Comparison of ENCODE assay signal across 2 cellular contexts in the genomic region with DNA sequence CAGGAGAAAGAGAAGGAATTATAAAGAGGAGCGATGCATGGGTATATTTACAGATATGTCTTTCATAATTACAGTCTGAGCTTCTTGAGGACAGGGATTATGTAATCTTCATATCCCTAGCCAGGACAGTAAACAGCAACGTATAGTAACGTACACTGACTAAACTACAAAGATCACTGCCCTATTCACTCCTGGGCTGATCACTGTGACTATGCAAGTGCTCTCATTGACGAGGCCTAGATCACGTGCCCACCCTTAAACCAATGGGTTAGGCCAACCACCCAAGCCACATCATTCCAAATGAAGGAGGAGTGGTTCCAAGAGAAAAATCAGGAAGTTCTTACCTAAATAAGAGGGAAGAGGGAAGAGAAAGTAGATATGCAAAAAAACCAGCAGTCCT.
TF ChIP-seq lines count a peak whose summit lies in the region.

No MANE protein-coding gene starts in this region.

TF ChIP-seq in GM23338, 12 proteins besides CTCF, POLR2A, EP300 and RAD21 (continued from another document):
- no peak for TF ChIP-seq ZNF331 (CRISPR knock-in tag; IDR thresholded peaks at IDR 0.05; ENCODE audit: low read depth)
- TF ChIP-seq EZH2 (IDR thresholded peaks at IDR 0.05; ENCODE audit: low read depth, unreplicated experiment), result no peak

TF ChIP-seq in K562, 482 proteins besides CTCF, POLR2A, EP300 and RAD21 (continued from another document and continues in another):
- TF ChIP-seq, protein P1, sequence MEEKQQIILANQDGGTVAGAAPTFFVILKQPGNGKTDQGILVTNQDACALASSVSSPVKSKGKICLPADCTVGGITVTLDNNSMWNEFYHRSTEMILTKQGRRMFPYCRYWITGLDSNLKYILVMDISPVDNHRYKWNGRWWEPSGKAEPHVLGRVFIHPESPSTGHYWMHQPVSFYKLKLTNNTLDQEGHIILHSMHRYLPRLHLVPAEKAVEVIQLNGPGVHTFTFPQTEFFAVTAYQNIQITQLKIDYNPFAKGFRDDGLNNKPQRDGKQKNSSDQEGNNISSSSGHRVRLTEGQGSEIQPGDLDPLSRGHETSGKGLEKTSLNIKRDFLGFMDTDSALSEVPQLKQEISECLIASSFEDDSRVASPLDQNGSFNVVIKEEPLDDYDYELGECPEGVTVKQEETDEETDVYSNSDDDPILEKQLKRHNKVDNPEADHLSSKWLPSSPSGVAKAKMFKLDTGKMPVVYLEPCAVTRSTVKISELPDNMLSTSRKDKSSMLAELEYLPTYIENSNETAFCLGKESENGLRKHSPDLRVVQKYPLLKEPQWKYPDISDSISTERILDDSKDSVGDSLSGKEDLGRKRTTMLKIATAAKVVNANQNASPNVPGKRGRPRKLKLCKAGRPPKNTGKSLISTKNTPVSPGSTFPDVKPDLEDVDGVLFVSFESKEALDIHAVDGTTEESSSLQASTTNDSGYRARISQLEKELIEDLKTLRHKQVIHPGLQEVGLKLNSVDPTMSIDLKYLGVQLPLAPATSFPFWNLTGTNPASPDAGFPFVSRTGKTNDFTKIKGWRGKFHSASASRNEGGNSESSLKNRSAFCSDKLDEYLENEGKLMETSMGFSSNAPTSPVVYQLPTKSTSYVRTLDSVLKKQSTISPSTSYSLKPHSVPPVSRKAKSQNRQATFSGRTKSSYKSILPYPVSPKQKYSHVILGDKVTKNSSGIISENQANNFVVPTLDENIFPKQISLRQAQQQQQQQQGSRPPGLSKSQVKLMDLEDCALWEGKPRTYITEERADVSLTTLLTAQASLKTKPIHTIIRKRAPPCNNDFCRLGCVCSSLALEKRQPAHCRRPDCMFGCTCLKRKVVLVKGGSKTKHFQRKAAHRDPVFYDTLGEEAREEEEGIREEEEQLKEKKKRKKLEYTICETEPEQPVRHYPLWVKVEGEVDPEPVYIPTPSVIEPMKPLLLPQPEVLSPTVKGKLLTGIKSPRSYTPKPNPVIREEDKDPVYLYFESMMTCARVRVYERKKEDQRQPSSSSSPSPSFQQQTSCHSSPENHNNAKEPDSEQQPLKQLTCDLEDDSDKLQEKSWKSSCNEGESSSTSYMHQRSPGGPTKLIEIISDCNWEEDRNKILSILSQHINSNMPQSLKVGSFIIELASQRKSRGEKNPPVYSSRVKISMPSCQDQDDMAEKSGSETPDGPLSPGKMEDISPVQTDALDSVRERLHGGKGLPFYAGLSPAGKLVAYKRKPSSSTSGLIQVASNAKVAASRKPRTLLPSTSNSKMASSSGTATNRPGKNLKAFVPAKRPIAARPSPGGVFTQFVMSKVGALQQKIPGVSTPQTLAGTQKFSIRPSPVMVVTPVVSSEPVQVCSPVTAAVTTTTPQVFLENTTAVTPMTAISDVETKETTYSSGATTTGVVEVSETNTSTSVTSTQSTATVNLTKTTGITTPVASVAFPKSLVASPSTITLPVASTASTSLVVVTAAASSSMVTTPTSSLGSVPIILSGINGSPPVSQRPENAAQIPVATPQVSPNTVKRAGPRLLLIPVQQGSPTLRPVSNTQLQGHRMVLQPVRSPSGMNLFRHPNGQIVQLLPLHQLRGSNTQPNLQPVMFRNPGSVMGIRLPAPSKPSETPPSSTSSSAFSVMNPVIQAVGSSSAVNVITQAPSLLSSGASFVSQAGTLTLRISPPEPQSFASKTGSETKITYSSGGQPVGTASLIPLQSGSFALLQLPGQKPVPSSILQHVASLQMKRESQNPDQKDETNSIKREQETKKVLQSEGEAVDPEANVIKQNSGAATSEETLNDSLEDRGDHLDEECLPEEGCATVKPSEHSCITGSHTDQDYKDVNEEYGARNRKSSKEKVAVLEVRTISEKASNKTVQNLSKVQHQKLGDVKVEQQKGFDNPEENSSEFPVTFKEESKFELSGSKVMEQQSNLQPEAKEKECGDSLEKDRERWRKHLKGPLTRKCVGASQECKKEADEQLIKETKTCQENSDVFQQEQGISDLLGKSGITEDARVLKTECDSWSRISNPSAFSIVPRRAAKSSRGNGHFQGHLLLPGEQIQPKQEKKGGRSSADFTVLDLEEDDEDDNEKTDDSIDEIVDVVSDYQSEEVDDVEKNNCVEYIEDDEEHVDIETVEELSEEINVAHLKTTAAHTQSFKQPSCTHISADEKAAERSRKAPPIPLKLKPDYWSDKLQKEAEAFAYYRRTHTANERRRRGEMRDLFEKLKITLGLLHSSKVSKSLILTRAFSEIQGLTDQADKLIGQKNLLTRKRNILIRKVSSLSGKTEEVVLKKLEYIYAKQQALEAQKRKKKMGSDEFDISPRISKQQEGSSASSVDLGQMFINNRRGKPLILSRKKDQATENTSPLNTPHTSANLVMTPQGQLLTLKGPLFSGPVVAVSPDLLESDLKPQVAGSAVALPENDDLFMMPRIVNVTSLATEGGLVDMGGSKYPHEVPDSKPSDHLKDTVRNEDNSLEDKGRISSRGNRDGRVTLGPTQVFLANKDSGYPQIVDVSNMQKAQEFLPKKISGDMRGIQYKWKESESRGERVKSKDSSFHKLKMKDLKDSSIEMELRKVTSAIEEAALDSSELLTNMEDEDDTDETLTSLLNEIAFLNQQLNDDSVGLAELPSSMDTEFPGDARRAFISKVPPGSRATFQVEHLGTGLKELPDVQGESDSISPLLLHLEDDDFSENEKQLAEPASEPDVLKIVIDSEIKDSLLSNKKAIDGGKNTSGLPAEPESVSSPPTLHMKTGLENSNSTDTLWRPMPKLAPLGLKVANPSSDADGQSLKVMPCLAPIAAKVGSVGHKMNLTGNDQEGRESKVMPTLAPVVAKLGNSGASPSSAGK (IDR thresholded peaks at IDR 0.05), result peak; percentile 44
- TF ChIP-seq FOXK1 (CRISPR knock-in tag; IDR thresholded peaks at IDR 0.05; ENCODE audit: borderline replicate concordance), result no peak
- peak; percentile 18; the same call in 1 of the 2 replicates for TF ChIP-seq CXXC5 (CRISPR knock-in tag; IDR thresholded peaks at IDR 0.05)
- TF ChIP-seq, protein P2, sequence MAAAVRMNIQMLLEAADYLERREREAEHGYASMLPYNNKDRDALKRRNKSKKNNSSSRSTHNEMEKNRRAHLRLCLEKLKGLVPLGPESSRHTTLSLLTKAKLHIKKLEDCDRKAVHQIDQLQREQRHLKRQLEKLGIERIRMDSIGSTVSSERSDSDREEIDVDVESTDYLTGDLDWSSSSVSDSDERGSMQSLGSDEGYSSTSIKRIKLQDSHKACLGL (CRISPR knock-in tag; IDR thresholded peaks at IDR 0.05; ENCODE audit: borderline replicate concordance, poor library complexity, severe bottlenecking), result no peak
- peak; percentile 50; the same call in 1 of the 2 replicates for TF ChIP-seq L3MBTL2 (IDR thresholded peaks at IDR 0.05)
- TF ChIP-seq, protein P3, sequence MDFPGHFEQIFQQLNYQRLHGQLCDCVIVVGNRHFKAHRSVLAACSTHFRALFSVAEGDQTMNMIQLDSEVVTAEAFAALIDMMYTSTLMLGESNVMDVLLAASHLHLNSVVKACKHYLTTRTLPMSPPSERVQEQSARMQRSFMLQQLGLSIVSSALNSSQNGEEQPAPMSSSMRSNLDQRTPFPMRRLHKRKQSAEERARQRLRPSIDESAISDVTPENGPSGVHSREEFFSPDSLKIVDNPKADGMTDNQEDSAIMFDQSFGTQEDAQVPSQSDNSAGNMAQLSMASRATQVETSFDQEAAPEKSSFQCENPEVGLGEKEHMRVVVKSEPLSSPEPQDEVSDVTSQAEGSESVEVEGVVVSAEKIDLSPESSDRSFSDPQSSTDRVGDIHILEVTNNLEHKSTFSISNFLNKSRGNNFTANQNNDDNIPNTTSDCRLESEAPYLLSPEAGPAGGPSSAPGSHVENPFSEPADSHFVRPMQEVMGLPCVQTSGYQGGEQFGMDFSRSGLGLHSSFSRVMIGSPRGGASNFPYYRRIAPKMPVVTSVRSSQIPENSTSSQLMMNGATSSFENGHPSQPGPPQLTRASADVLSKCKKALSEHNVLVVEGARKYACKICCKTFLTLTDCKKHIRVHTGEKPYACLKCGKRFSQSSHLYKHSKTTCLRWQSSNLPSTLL (IDR thresholded peaks at IDR 0.05), result no peak
- no peak for TF ChIP-seq ZZZ3 (IDR thresholded peaks at IDR 0.05)
- no peak for TF ChIP-seq FIP1L1 (IDR thresholded peaks at IDR 0.05; ENCODE audit: low read depth, low read length, poor library complexity, severe bottlenecking)
- 0 out of 2 replicates have a peak, but pooled peaks have one; percentile 36 for TF ChIP-seq BACH1 (tag; IDR thresholded peaks at IDR 0.05)
- TF ChIP-seq ARNT (IDR thresholded peaks at IDR 0.05), result no peak
- TF ChIP-seq, protein P4, sequence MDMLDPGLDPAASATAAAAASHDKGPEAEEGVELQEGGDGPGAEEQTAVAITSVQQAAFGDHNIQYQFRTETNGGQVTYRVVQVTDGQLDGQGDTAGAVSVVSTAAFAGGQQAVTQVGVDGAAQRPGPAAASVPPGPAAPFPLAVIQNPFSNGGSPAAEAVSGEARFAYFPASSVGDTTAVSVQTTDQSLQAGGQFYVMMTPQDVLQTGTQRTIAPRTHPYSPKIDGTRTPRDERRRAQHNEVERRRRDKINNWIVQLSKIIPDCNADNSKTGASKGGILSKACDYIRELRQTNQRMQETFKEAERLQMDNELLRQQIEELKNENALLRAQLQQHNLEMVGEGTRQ (CRISPR knock-in tag; IDR thresholded peaks at IDR 0.05), result peak; percentile 89
- TF ChIP-seq SMARCC2 (IDR thresholded peaks at IDR 0.05; ENCODE audit: low read depth), result no peak
- TF ChIP-seq FOSL1 (tag; conservative IDR thresholded peaks at IDR 0.05), result 0 out of 2 replicates have a peak, but pooled peaks have one; percentile 25
- no peak for TF ChIP-seq TARDBP (IDR thresholded peaks at IDR 0.05)
- TF ChIP-seq, protein P5, sequence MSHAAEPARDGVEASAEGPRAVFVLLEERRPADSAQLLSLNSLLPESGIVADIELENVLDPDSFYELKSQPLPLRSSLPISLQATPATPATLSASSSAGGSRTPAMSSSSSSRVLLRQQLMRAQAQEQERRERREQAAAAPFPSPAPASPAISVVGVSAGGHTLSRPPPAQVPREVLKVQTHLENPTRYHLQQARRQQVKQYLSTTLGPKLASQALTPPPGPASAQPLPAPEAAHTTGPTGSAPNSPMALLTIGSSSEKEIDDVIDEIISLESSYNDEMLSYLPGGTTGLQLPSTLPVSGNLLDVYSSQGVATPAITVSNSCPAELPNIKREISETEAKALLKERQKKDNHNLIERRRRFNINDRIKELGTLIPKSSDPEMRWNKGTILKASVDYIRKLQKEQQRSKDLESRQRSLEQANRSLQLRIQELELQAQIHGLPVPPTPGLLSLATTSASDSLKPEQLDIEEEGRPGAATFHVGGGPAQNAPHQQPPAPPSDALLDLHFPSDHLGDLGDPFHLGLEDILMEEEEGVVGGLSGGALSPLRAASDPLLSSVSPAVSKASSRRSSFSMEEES (CRISPR knock-in tag; IDR thresholded peaks at IDR 0.05), result peak; percentile 30; the same call in 1 of the 2 replicates
- TF ChIP-seq POLR2H (tag; IDR thresholded peaks at IDR 0.05; ENCODE audit: low read depth), result 0 out of 2 replicates have a peak, but pooled peaks have one; percentile 11
- TF ChIP-seq ZNF780A (CRISPR knock-in tag; IDR thresholded peaks at IDR 0.05), result no peak
- TF ChIP-seq, protein P6, sequence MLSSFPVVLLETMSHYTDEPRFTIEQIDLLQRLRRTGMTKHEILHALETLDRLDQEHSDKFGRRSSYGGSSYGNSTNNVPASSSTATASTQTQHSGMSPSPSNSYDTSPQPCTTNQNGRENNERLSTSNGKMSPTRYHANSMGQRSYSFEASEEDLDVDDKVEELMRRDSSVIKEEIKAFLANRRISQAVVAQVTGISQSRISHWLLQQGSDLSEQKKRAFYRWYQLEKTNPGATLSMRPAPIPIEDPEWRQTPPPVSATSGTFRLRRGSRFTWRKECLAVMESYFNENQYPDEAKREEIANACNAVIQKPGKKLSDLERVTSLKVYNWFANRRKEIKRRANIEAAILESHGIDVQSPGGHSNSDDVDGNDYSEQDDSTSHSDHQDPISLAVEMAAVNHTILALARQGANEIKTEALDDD (IDR thresholded peaks at IDR 0.05), result 0 out of 2 replicates have a peak, but pooled peaks have one; percentile 5
- TF ChIP-seq ZNF12 (CRISPR knock-in tag; IDR thresholded peaks at IDR 0.05), result peak; percentile 81; the same call in 1 of the 2 replicates
- TF ChIP-seq TOE1 (IDR thresholded peaks at IDR 0.05; ENCODE audit: borderline replicate concordance), result peak; percentile 67; the same call in 1 of the 2 replicates
- no peak for TF ChIP-seq TOE1 (CRISPR knock-in tag; IDR thresholded peaks at IDR 0.05; ENCODE audit: borderline replicate concordance, low read depth)
- TF ChIP-seq CEBPB (tag; IDR thresholded peaks at IDR 0.05), result peak; percentile 39; the same call in 1 of the 2 replicates
- TF ChIP-seq RBBP5 (IDR thresholded peaks at IDR 0.05; ENCODE audit: borderline replicate concordance, insufficient read depth, low read length, poor library complexity, severe bottlenecking), result no peak
- TF ChIP-seq, protein P7, sequence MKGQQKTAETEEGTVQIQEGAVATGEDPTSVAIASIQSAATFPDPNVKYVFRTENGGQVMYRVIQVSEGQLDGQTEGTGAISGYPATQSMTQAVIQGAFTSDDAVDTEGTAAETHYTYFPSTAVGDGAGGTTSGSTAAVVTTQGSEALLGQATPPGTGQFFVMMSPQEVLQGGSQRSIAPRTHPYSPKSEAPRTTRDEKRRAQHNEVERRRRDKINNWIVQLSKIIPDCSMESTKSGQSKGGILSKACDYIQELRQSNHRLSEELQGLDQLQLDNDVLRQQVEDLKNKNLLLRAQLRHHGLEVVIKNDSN (CRISPR knock-in tag; IDR thresholded peaks at IDR 0.05), result peak; percentile 95
- peak; percentile 87 for TF ChIP-seq RAD51 (IDR thresholded peaks at IDR 0.05; ENCODE audit: borderline replicate concordance, low read depth)
- no peak for TF ChIP-seq XRCC3 (IDR thresholded peaks at IDR 0.05)
- 0 out of 2 replicates have a peak, but pooled peaks have one; percentile 60 for TF ChIP-seq FOXJ2 (tag; IDR thresholded peaks at IDR 0.05)
- TF ChIP-seq NEUROD1 (IDR thresholded peaks at IDR 0.05; ENCODE audit: borderline replicate concordance, low read depth, low read length, partially characterized antibody), result no peak
- TF ChIP-seq, protein P8, sequence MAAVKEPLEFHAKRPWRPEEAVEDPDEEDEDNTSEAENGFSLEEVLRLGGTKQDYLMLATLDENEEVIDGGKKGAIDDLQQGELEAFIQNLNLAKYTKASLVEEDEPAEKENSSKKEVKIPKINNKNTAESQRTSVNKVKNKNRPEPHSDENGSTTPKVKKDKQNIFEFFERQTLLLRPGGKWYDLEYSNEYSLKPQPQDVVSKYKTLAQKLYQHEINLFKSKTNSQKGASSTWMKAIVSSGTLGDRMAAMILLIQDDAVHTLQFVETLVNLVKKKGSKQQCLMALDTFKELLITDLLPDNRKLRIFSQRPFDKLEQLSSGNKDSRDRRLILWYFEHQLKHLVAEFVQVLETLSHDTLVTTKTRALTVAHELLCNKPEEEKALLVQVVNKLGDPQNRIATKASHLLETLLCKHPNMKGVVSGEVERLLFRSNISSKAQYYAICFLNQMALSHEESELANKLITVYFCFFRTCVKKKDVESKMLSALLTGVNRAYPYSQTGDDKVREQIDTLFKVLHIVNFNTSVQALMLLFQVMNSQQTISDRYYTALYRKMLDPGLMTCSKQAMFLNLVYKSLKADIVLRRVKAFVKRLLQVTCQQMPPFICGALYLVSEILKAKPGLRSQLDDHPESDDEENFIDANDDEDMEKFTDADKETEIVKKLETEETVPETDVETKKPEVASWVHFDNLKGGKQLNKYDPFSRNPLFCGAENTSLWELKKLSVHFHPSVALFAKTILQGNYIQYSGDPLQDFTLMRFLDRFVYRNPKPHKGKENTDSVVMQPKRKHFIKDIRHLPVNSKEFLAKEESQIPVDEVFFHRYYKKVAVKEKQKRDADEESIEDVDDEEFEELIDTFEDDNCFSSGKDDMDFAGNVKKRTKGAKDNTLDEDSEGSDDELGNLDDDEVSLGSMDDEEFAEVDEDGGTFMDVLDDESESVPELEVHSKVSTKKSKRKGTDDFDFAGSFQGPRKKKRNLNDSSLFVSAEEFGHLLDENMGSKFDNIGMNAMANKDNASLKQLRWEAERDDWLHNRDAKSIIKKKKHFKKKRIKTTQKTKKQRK (IDR thresholded peaks at IDR 0.05; ENCODE audit: borderline replicate concordance, low read depth, low read length), result no peak
- TF ChIP-seq, protein P9, sequence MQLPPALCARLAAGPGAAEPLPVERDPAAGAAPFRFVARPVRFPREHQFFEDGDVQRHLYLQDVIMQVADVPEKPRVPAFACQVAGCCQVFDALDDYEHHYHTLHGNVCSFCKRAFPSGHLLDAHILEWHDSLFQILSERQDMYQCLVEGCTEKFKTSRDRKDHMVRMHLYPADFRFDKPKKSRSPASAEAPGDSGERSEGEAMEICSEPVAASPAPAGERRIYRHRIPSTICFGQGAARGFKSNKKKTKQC (CRISPR knock-in tag; IDR thresholded peaks at IDR 0.05), result no peak
- peak; percentile 78 for TF ChIP-seq BHLHE40 (IDR thresholded peaks at IDR 0.05; ENCODE audit: low read length)
